In genomic region chr3:103052236-103052830, GRCh38 we compare ENCODE assay signal across 12 cellular contexts.
DNase-seq lines count a peak whose midpoint lies in the region; ATAC-seq and TF ChIP-seq lines count a peak whose summit lies in the region.
"Had no signal": no experiment of that assay in that cellular context is flagged by ENCODE, and none has a peak within 500 bp of the region (broad histone marks: within the 10 kb centered on the region; RNA-seq: fewer than 3 reads in every experiment).

No MANE protein-coding gene starts in this region.

- DNase-seq in Calu3 (peak; percentile 20), NOMO-1 treated with dmso at 0.1 percent for 144 hours (lab: John Stamatoyannopoulos, UW; ENCODE audit: unreplicated experiment) (peak; percentile 9), glomerular visceral epithelial cell (ENCODE audit: extremely low spot score) (peak; percentile 36), psoas muscle (peak; percentile 41 to 43), cerebellar nuclear complex (lab: John Stamatoyannopoulos, UW) (no peak)
- DNase-seq in activated CD4-positive, alpha-beta T cell treated with anti-CD3 and anti-CD28 coated beads for 36 hours: no peak
- no peak for DNase-seq in activated naive CD4-positive, alpha-beta T cell treated with anti-CD3 and anti-CD28 coated beads, Interleukin-2, amount 50 U/mL, for 16 hours
- no peak for DNase-seq in T-helper 2 cell treated with Interferon-gamma antibody and Interleukin-4, amounts not matched to agents 5 μg/mL and 100 μg/mL, for 36 hours (ENCODE audit: low spot score)
- DNase-seq: brain microvascular endothelial cell; CD8-positive, alpha-beta memory T cell; erythroblast; occipital lobe had no signal

- no peaks in the 10 kb centered on the region for H3K36me3 Mint-ChIP-seq in Calu3 (ENCODE audit: insufficient read depth, unreplicated experiment)
- no peaks in the 10 kb centered on the region for H3K36me3 Mint-ChIP-seq in activated CD4-positive, alpha-beta T cell treated with anti-CD3 and anti-CD28 coated beads for 36 hours (ENCODE audit: low read depth)
- H3K36me3 Mint-ChIP-seq in T-helper 2 cell treated with Interferon-gamma antibody and Interleukin-4, amounts not matched to agents 5 μg/mL and 100 μg/mL, for 36 hours (ENCODE audit: low read depth): no peaks in the 10 kb centered on the region
- H3K36me3 Mint-ChIP-seq: CD8-positive, alpha-beta memory T cell had no signal

- POLR2A ChIA-PET in activated CD4-positive, alpha-beta T cell treated with anti-CD3 and anti-CD28 coated beads for 36 hours (lab: Charles Lee): no interaction called here

- ATAC-seq in psoas muscle: no peak
- no peak for ATAC-seq in activated CD4-positive, alpha-beta T cell treated with anti-CD3 and anti-CD28 coated beads for 36 hours

- no TSS peak for BruUV-seq in Calu3 (replicated peaks; lab: Mats Ljungman, UMichigan)

- 39 to 41% (median 41%) methylated on average over 1 of the region's 1 CpG for WGBS in psoas muscle, 3 donors

- no peak overlapping the region for H3K4me3 ChIP-seq in psoas muscle

- H3K27me3 ChIP-seq in psoas muscle (ENCODE audit: insufficient read depth in 3 of 3, low read length in 2 of 3): no peaks in the 10 kb centered on the region
- H3K27me3 ChIP-seq: brain microvascular endothelial cell had no signal

- CTCF ChIA-PET in Calu3 (lab: Charles Lee): no interaction called here
- CTCF ChIA-PET in activated CD4-positive, alpha-beta T cell treated with anti-CD3 and anti-CD28 coated beads for 36 hours (lab: Charles Lee): no interaction called here

- TF ChIP-seq CTCF in Calu3 (IDR thresholded peaks at IDR 0.05; ENCODE audit: unreplicated experiment) (no peak), psoas muscle (IDR thresholded peaks at IDR 0.05) (no peak)

- no peak overlapping the region for H3K27ac ChIP-seq in psoas muscle
- H3K27ac ChIP-seq: brain microvascular endothelial cell had no signal

- H3K4me1 ChIP-seq in psoas muscle: no peaks in the 10 kb centered on the region

- no peaks in the 10 kb centered on the region for H3K36me3 ChIP-seq in psoas muscle (ENCODE audit: insufficient read depth in 1 of 2, low read depth in 1 of 2)
- H3K36me3 ChIP-seq: brain microvascular endothelial cell had no signal

- no peaks in the 10 kb centered on the region for H3K9me3 ChIP-seq in psoas muscle

- H3K27me3 Mint-ChIP-seq in Calu3 (ENCODE audit: unreplicated experiment): no peaks in the 10 kb centered on the region
- no peaks in the 10 kb centered on the region for H3K27me3 Mint-ChIP-seq in activated CD4-positive, alpha-beta T cell treated with anti-CD3 and anti-CD28 coated beads for 36 hours
- H3K27me3 Mint-ChIP-seq in T-helper 2 cell treated with Interferon-gamma antibody and Interleukin-4, amounts not matched to agents 5 μg/mL and 100 μg/mL, for 36 hours (ENCODE audit: low read depth): no peaks in the 10 kb centered on the region

- H3K9me3 Mint-ChIP-seq in Calu3 (ENCODE audit: low read depth, unreplicated experiment): no peaks in the 10 kb centered on the region
- peaks cover 3% of the 10 kb centered on the region for H3K9me3 Mint-ChIP-seq in activated CD4-positive, alpha-beta T cell treated with anti-CD3 and anti-CD28 coated beads for 36 hours (ENCODE audit: low read depth)
- no peaks in the 10 kb centered on the region for H3K9me3 Mint-ChIP-seq in T-helper 2 cell treated with Interferon-gamma antibody and Interleukin-4, amounts not matched to agents 5 μg/mL and 100 μg/mL, for 36 hours

- intact Hi-C loops in Calu3 (cut with micrococcal nuclease; ENCODE audit: unreplicated experiment) (no loop called here), psoas muscle (cut with DNase I) (no loop called here)
- intact Hi-C loops in activated CD4-positive, alpha-beta T cell treated with anti-CD3 and anti-CD28 coated beads for 36 hours (cut with DNase I, micrococcal nuclease): no loop called here

- H3K4me3 Mint-ChIP-seq in Calu3 (ENCODE audit: low read depth, unreplicated experiment): no peak overlapping the region
- no peak overlapping the region for H3K4me3 Mint-ChIP-seq in activated CD4-positive, alpha-beta T cell treated with anti-CD3 and anti-CD28 coated beads for 36 hours
- H3K4me3 Mint-ChIP-seq in T-helper 2 cell treated with Interferon-gamma antibody and Interleukin-4, amounts not matched to agents 5 μg/mL and 100 μg/mL, for 36 hours: no peak overlapping the region
- H3K4me3 Mint-ChIP-seq: CD8-positive, alpha-beta memory T cell had no signal

- H3K4me1 Mint-ChIP-seq in Calu3 (ENCODE audit: low read depth, unreplicated experiment): peaks cover 46% of the 10 kb centered on the region
- H3K4me1 Mint-ChIP-seq in activated CD4-positive, alpha-beta T cell treated with anti-CD3 and anti-CD28 coated beads for 36 hours: no peaks in the 10 kb centered on the region
- H3K4me1 Mint-ChIP-seq in T-helper 2 cell treated with Interferon-gamma antibody and Interleukin-4, amounts not matched to agents 5 μg/mL and 100 μg/mL, for 36 hours (ENCODE audit: low read depth): no peaks in the 10 kb centered on the region
- H3K4me1 Mint-ChIP-seq: CD8-positive, alpha-beta memory T cell had no signal

- no peak overlapping the region for H3K27ac Mint-ChIP-seq in Calu3 (ENCODE audit: unreplicated experiment)
- H3K27ac Mint-ChIP-seq in activated CD4-positive, alpha-beta T cell treated with anti-CD3 and anti-CD28 coated beads for 36 hours: no peak overlapping the region
- no peak overlapping the region for H3K27ac Mint-ChIP-seq in T-helper 2 cell treated with Interferon-gamma antibody and Interleukin-4, amounts not matched to agents 5 μg/mL and 100 μg/mL, for 36 hours
- H3K27ac Mint-ChIP-seq: CD8-positive, alpha-beta memory T cell had no signal

Comparison
In these comparisons a context has a peak if more than half of its experiments do, and no peak if none do; other contexts are left out.
1. DNase-seq: peak in Calu3 (single experiment), NOMO-1 treated with dmso at 0.1 percent for 144 hours (single experiment), glomerular visceral epithelial cell (single experiment) and psoas muscle (2 of 2); none in cerebellar nuclear complex (0 of 2), activated CD4-positive, alpha-beta T cell treated with anti-CD3 and anti-CD28 coated beads for 36 hours (single experiment), activated naive CD4-positive, alpha-beta T cell treated with anti-CD3 and anti-CD28 coated beads, Interleukin-2, amount 50 U/mL, for 16 hours (single experiment) and T-helper 2 cell treated with Interferon-gamma antibody and Interleukin-4, amounts not matched to agents 5 μg/mL and 100 μg/mL, for 36 hours (single experiment).